ENCODE assay signal across 4 cellular contexts in the genomic region with DNA sequence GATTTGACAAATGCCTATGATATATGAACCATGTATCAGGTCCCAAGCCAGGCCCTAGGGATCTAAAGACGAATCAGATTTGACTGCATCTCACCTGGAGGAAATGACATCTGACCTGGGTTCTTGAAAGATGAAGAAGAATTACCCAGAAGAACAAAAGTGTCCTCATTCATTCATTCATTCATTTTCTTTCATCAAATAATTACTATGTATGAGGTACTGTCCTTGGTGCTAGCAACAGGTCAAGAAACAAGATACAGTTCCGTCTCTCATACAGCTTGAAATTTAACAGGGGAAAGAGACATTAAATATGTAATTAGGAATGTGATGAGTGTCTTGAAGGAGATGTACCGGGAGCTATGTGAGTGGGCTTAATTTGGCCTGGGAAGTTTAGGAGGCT.
A peak's percentile ranks its signal among the peaks of the same experiment; 100 is the strongest.
TF ChIP-seq lines count a peak whose summit lies in the region.

No MANE protein-coding gene starts in this region.

TF ChIP-seq in SK-N-SH, 30 proteins besides CTCF, POLR2A, EP300 and RAD21:
- no peak for TF ChIP-seq FOXM1 (IDR thresholded peaks at IDR 0.05; ENCODE audit: low read depth)
- TF ChIP-seq FOXJ3 (CRISPR knock-in tag; IDR thresholded peaks at IDR 0.05): no peak
- TF ChIP-seq, protein P1, sequence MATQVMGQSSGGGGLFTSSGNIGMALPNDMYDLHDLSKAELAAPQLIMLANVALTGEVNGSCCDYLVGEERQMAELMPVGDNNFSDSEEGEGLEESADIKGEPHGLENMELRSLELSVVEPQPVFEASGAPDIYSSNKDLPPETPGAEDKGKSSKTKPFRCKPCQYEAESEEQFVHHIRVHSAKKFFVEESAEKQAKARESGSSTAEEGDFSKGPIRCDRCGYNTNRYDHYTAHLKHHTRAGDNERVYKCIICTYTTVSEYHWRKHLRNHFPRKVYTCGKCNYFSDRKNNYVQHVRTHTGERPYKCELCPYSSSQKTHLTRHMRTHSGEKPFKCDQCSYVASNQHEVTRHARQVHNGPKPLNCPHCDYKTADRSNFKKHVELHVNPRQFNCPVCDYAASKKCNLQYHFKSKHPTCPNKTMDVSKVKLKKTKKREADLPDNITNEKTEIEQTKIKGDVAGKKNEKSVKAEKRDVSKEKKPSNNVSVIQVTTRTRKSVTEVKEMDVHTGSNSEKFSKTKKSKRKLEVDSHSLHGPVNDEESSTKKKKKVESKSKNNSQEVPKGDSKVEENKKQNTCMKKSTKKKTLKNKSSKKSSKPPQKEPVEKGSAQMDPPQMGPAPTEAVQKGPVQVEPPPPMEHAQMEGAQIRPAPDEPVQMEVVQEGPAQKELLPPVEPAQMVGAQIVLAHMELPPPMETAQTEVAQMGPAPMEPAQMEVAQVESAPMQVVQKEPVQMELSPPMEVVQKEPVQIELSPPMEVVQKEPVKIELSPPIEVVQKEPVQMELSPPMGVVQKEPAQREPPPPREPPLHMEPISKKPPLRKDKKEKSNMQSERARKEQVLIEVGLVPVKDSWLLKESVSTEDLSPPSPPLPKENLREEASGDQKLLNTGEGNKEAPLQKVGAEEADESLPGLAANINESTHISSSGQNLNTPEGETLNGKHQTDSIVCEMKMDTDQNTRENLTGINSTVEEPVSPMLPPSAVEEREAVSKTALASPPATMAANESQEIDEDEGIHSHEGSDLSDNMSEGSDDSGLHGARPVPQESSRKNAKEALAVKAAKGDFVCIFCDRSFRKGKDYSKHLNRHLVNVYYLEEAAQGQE (IDR thresholded peaks at IDR 0.05; ENCODE audit: low read depth, low read length): peak; percentile 71
- TF ChIP-seq RFX5 (IDR thresholded peaks at IDR 0.05; ENCODE audit: low read length): no peak
- TF ChIP-seq MXI1 (IDR thresholded peaks at IDR 0.05; ENCODE audit: low read depth, low read length): no peak
- no peak for TF ChIP-seq RCOR1 (IDR thresholded peaks at IDR 0.05; ENCODE audit: low read length)
- TF ChIP-seq, protein P2, sequence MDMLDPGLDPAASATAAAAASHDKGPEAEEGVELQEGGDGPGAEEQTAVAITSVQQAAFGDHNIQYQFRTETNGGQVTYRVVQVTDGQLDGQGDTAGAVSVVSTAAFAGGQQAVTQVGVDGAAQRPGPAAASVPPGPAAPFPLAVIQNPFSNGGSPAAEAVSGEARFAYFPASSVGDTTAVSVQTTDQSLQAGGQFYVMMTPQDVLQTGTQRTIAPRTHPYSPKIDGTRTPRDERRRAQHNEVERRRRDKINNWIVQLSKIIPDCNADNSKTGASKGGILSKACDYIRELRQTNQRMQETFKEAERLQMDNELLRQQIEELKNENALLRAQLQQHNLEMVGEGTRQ (IDR thresholded peaks at IDR 0.05; ENCODE audit: borderline replicate concordance, low read depth, low read length): no peak
TF ChIP-seq in SK-N-SH: peak in this region for 1.

TF ChIP-seq in SK-N-SH treated with all-trans-retinoic acid at 6 μM for 48 hours, 23 proteins besides CTCF, POLR2A, EP300 and RAD21 (continues in another document):
- TF ChIP-seq SNAI2 (CRISPR knock-in tag; IDR thresholded peaks at IDR 0.05): no peak
- TF ChIP-seq GLIS3 (CRISPR knock-in tag; IDR thresholded peaks at IDR 0.05): no peak
- no peak for TF ChIP-seq ARNTL (CRISPR knock-in tag; IDR thresholded peaks at IDR 0.05; ENCODE audit: borderline replicate concordance, low read depth)
- TF ChIP-seq ZNF8 (CRISPR knock-in tag; IDR thresholded peaks at IDR 0.05): no peak
- TF ChIP-seq ZNF565 (CRISPR knock-in tag; conservative IDR thresholded peaks at IDR 0.05; ENCODE audit: low read depth): no peak
- TF ChIP-seq CSDC2 (CRISPR knock-in tag; IDR thresholded peaks at IDR 0.05): no peak
- TF ChIP-seq OSR1 (CRISPR knock-in tag; IDR thresholded peaks at IDR 0.05): no peak
- no peak for TF ChIP-seq ISL1 (CRISPR knock-in tag; IDR thresholded peaks at IDR 0.05)
- no peak for TF ChIP-seq ZNF70 (CRISPR knock-in tag; IDR thresholded peaks at IDR 0.05)
- TF ChIP-seq, protein P3, sequence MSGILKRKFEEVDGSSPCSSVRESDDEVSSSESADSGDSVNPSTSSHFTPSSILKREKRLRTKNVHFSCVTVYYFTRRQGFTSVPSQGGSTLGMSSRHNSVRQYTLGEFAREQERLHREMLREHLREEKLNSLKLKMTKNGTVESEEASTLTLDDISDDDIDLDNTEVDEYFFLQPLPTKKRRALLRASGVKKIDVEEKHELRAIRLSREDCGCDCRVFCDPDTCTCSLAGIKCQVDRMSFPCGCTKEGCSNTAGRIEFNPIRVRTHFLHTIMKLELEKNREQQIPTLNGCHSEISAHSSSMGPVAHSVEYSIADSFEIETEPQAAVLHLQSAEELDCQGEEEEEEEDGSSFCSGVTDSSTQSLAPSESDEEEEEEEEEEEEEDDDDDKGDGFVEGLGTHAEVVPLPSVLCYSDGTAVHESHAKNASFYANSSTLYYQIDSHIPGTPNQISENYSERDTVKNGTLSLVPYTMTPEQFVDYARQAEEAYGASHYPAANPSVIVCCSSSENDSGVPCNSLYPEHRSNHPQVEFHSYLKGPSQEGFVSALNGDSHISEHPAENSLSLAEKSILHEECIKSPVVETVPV (CRISPR knock-in tag; IDR thresholded peaks at IDR 0.05): no peak
- TF ChIP-seq, protein P4, sequence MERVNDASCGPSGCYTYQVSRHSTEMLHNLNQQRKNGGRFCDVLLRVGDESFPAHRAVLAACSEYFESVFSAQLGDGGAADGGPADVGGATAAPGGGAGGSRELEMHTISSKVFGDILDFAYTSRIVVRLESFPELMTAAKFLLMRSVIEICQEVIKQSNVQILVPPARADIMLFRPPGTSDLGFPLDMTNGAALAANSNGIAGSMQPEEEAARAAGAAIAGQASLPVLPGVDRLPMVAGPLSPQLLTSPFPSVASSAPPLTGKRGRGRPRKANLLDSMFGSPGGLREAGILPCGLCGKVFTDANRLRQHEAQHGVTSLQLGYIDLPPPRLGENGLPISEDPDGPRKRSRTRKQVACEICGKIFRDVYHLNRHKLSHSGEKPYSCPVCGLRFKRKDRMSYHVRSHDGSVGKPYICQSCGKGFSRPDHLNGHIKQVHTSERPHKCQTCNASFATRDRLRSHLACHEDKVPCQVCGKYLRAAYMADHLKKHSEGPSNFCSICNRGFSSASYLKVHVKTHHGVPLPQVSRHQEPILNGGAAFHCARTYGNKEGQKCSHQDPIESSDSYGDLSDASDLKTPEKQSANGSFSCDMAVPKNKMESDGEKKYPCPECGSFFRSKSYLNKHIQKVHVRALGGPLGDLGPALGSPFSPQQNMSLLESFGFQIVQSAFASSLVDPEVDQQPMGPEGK (CRISPR knock-in tag; IDR thresholded peaks at IDR 0.05; ENCODE audit: borderline replicate concordance): no peak
- no peak for TF ChIP-seq PPARA (CRISPR knock-in tag; IDR thresholded peaks at IDR 0.05; ENCODE audit: borderline replicate concordance)
- no peak for TF ChIP-seq BACH2 (CRISPR knock-in tag; IDR thresholded peaks at IDR 0.05; ENCODE audit: borderline replicate concordance)

TF ChIP-seq in A549, 52 proteins besides CTCF, POLR2A, EP300 and RAD21:
- TF ChIP-seq, protein P1 (IDR thresholded peaks at IDR 0.05): peak; percentile 78
- no peak for TF ChIP-seq NFE2L2 (conservative IDR thresholded peaks at IDR 0.05; ENCODE audit: low read length)

TF ChIP-seq in HEK293, 187 proteins besides CTCF, POLR2A, EP300 and RAD21:
- TF ChIP-seq, protein P5, sequence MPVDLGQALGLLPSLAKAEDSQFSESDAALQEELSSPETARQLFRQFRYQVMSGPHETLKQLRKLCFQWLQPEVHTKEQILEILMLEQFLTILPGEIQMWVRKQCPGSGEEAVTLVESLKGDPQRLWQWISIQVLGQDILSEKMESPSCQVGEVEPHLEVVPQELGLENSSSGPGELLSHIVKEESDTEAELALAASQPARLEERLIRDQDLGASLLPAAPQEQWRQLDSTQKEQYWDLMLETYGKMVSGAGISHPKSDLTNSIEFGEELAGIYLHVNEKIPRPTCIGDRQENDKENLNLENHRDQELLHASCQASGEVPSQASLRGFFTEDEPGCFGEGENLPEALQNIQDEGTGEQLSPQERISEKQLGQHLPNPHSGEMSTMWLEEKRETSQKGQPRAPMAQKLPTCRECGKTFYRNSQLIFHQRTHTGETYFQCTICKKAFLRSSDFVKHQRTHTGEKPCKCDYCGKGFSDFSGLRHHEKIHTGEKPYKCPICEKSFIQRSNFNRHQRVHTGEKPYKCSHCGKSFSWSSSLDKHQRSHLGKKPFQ (tag by site-specific recombination; IDR thresholded peaks at IDR 0.05): no peak
- TF ChIP-seq, protein P1 (tag by site-specific recombination; IDR thresholded peaks at IDR 0.05): peak; percentile 77
